Comparison of ENCODE assay signal across 10 cellular contexts in genomic region chr7:5237286-5237685, GRCh38. TPM values are rescaled to one million over a fixed set of nuclear protein-coding genes. Genes with fewer than 3 reads are reported as not detected.
DNase-seq lines count a peak whose midpoint lies in the region; ATAC-seq and TF ChIP-seq lines count a peak whose summit lies in the region.
"Had no signal": no experiment of that assay in that cellular context is flagged by ENCODE, and none has a peak within 500 bp of the region (broad histone marks: within the 10 kb centered on the region; RNA-seq: fewer than 3 reads in every experiment).

No MANE protein-coding gene starts in this region.

- ATAC-seq in right cardiac atrium: peak; percentile 57 to 65
- ATAC-seq: activated T-helper 17 cell treated with anti-CD3 and anti-CD28 coated beads, Interleukin-2, amount 50 U/mL, for 72 hours had no signal

- TF ChIP-seq CTCF in type B pancreatic cell (conservative IDR thresholded peaks at IDR 0.05): no peak

- no peak overlapping the region for H3K27ac ChIP-seq in right cardiac atrium (ENCODE audit: low read length)

- no peak overlapping the region for H3K4me3 Mint-ChIP-seq in type B pancreatic cell
- H3K4me3 Mint-ChIP-seq: activated T-helper 17 cell treated with anti-CD3 and anti-CD28 coated beads, Interleukin-2, amount 50 U/mL, for 72 hours had no signal

- no peak overlapping the region for H3K27ac Mint-ChIP-seq in type B pancreatic cell
- H3K27ac Mint-ChIP-seq: activated T-helper 17 cell treated with anti-CD3 and anti-CD28 coated beads, Interleukin-2, amount 50 U/mL, for 72 hours had no signal

- DNase-seq in GF-D8 (lab: John Stamatoyannopoulos, UW) (peak; percentile 19), amniotic epithelial cell (ENCODE audit: low read depth) (peak; percentile 52), right cardiac atrium (peak; percentile 79 to 87 (median 86)), skeletal muscle cell (ENCODE audit: low read depth) (peak; percentile 9), NCI-H526 (lab: John Stamatoyannopoulos, UW) (no peak), T-helper 9 cell (no peak), NCI-H345 (lab: John Stamatoyannopoulos, UW) (no peak), type B pancreatic cell (ENCODE audit: extremely low spot score, unreplicated experiment) (no peak)
- DNase-seq: islet precursor cell had no signal

- no peaks in the 10 kb centered on the region for H3K9me3 ChIP-seq in right cardiac atrium (ENCODE audit: control insufficient read depth, low read length)

- WGBS in right cardiac atrium: 31% methylated on average over 21 of the region's 21 CpGs

- no peaks in the 10 kb centered on the region for H3K4me1 ChIP-seq in right cardiac atrium (ENCODE audit: control insufficient read depth, insufficient read depth, low read length)

- H3K4me3 ChIP-seq in right cardiac atrium (ENCODE audit: low read length) (no peak overlapping the region), skeletal muscle cell (ENCODE audit: low read depth, low read length) (no peak overlapping the region)

- no peaks in the 10 kb centered on the region for H3K27me3 ChIP-seq in right cardiac atrium (ENCODE audit: control insufficient read depth, insufficient read depth)

- H3K4me1 Mint-ChIP-seq in type B pancreatic cell (ENCODE audit: unreplicated experiment): peaks cover 22% of the 10 kb centered on the region
- H3K4me1 Mint-ChIP-seq: activated T-helper 17 cell treated with anti-CD3 and anti-CD28 coated beads, Interleukin-2, amount 50 U/mL, for 72 hours had no signal

- no peaks in the 10 kb centered on the region for H3K36me3 Mint-ChIP-seq in type B pancreatic cell

- H3K27me3 Mint-ChIP-seq in type B pancreatic cell: no peaks in the 10 kb centered on the region
- H3K27me3 Mint-ChIP-seq: activated T-helper 17 cell treated with anti-CD3 and anti-CD28 coated beads, Interleukin-2, amount 50 U/mL, for 72 hours had no signal

- no peaks in the 10 kb centered on the region for H3K9me3 Mint-ChIP-seq in type B pancreatic cell
- H3K9me3 Mint-ChIP-seq: activated T-helper 17 cell treated with anti-CD3 and anti-CD28 coated beads, Interleukin-2, amount 50 U/mL, for 72 hours had no signal

- intact Hi-C loops in right cardiac atrium (cut with DNase I): loop anchor here in 1 of 4 donors (10.0 kb wide), 1 partner anchor 218 kb away; no protein-coding TSS in a partner anchor

RNA-seq across cellular contexts. Expression of gene SLC29A4, which starts 45.5 kb away (rescaled TPM):
- total RNA-seq in right cardiac atrium (1 to 10 TPM; 2.9 to 5.5 (median 3.6) TPM), type B pancreatic cell (ENCODE audit: low replicate concordance) (76.1 and 79.6 TPM in 2 replicates)
- 11.8 TPM for polyA plus RNA-seq in right cardiac atrium

RNA-seq across cellular contexts. Expression of gene WIPI2, which starts 47.3 kb away (rescaled TPM):
- total RNA-seq in right cardiac atrium: 10 to 100 TPM; 50.3 to 61.3 (median 56.2) TPM
- 38.0 TPM for polyA plus RNA-seq in right cardiac atrium
- total RNA-seq in type B pancreatic cell (ENCODE audit: low replicate concordance): 84.3 and 89.5 TPM in 2 replicates

Comparison
In these comparisons a context has a peak if more than half of its experiments do, and no peak if none do; other contexts are left out.
1. DNase-seq: peak in GF-D8 (single experiment), amniotic epithelial cell (single experiment), right cardiac atrium (3 of 3) and skeletal muscle cell (single experiment); none in NCI-H526 (0 of 2), T-helper 9 cell (single experiment), NCI-H345 (single experiment) and type B pancreatic cell (single experiment).
2. RNA of gene SLC29A4, which starts 45.5 kb away (total RNA-seq): 76.1 to 79.6 TPM in type B pancreatic cell; 2.9 to 5.5 TPM in right cardiac atrium; every median in the first group is over 10 times any median in the second.